Comparison of ENCODE assay signal across 10 cellular contexts in genomic region chr7:44324204-44325126, GRCh38. TPM values are rescaled to one million over a fixed set of nuclear protein-coding genes. Genes with fewer than 3 reads are reported as not detected.
DNase-seq lines count a peak whose midpoint lies in the region; ATAC-seq and TF ChIP-seq lines count a peak whose summit lies in the region.
"Had no signal": no experiment of that assay in that cellular context is flagged by ENCODE, and none has a peak within 500 bp of the region (broad histone marks: within the 10 kb centered on the region; RNA-seq: fewer than 3 reads in every experiment).

No MANE protein-coding gene starts in this region.

- POLR2A ChIA-PET in T-cell (lab: Charles Lee) (no interaction called here), GM10248 (lab: Yijun Ruan, JAX) (no interaction called here)

- no peaks in the 10 kb centered on the region for H3K9me3 ChIP-seq in prostate gland

- DNase-seq in DMS 273 (lab: John Stamatoyannopoulos, UW; ENCODE audit: unreplicated experiment) (peak; percentile 71), DMS 273 treated with DMSO at 0.1 percent for 48 hours (lab: John Stamatoyannopoulos, UW) (no peak), T-cell (no peak), cardiac septum (ENCODE audit: low spot score) (peak; percentile 75), prostate gland (ENCODE audit: low spot score) (no peak), GM10248 (ENCODE audit: extremely low spot score) (no peak)
- DNase-seq in NK-92 treated with Interleukin-12 subunit alpha and Interleukin-12 subunit beta, amount 100 ng/mL, for 24 hours (lab: John Stamatoyannopoulos, UW): no peak
- DNase-seq: stimulated activated CD4-positive, alpha-beta T cell treated with anti-CD3 and anti-CD28 coated beads, Interleukin-4, amount 100 ng/mL, for 24 hours had no signal

- peaks cover 0 to 4% (median 0%) of the 10 kb centered on the region in 3 donors for H3K9me3 Mint-ChIP-seq in T-cell

- H3K4me3 ChIP-seq in prostate gland: peak overlapping the region; percentile 28 to 30

- no peak overlapping the region for H3K27ac Mint-ChIP-seq in T-cell

- H3K36me3 ChIP-seq in prostate gland: no peaks in the 10 kb centered on the region

- TF ChIP-seq CTCF in prostate gland (IDR thresholded peaks at IDR 0.05): no peak
- TF ChIP-seq CTCF in GM10248 (IDR thresholded peaks at IDR 0.05; ENCODE audit: control extremely low read depth, extremely low read depth, low read depth, missing control alignments): no peak

- H3K27me3 ChIP-seq in prostate gland (replicated peaks; ENCODE audit: insufficient read depth): no peaks in the 10 kb centered on the region

- peaks cover 28 to 43% of the 10 kb centered on the region in 2 donors for H3K27me3 Mint-ChIP-seq in T-cell

- CTCF ChIA-PET in T-cell (lab: Charles Lee) (no interaction called here), GM10248 (lab: Yijun Ruan, JAX) (no interaction called here)

- no peak overlapping the region for H3K27ac ChIP-seq in prostate gland
- H3K27ac ChIP-seq: 22Rv1 had no signal

- whole genome bisulfite sequencing in prostate gland: 24% methylated on average over 48 of the region's 60 CpGs

- peaks cover 6 to 10% (median 9%) of the 10 kb centered on the region in 3 donors for H3K4me1 Mint-ChIP-seq in T-cell

- ATAC-seq in T-cell (replicated peaks in 1 of 4) (no peak), HG03432 (IDR thresholded peaks at IDR 0.05; ENCODE audit: unreplicated experiment) (no peak)

- intact Hi-C loops in cardiac septum (cut with DNase I): loop anchor here (10.0 kb wide), 1 partner anchor 190 kb away; no protein-coding TSS in a partner anchor
- intact Hi-C loops in prostate gland (cut with DNase I): no loop called here

- H3K36me3 Mint-ChIP-seq in T-cell: no peaks in the 10 kb centered on the region

- TF ChIP-seq POLR2A in prostate gland (IDR thresholded peaks at IDR 0.05): no peak

- H3K4me3 Mint-ChIP-seq in T-cell: peak overlapping the region in 2 of 3 donors; percentile 37 to 58

- no peaks in the 10 kb centered on the region for H3K4me1 ChIP-seq in prostate gland (replicated peaks)

RNA-seq across cellular contexts. Expression of gene CAMK2B, which starts 0.9 kb away (rescaled TPM):
- under 1 TPM in 1 of 5 donors, not detected in 4; 0.35 TPM for total RNA-seq in T-cell
- 149 TPM for total RNA-seq in cardiac septum
- total RNA-seq in prostate gland: 10 to 100 TPM in 1 of 2 donors, 1 to 10 TPM in 1; 5.7 to 16.9 TPM

Comparison
In these comparisons a context has a peak if more than half of its experiments do, and no peak if none do; other contexts are left out.
1. DNase-seq: peak in DMS 273 (single experiment) and cardiac septum (single experiment); none in DMS 273 treated with DMSO at 0.1 percent for 48 hours (single experiment), T-cell (0 of 34), prostate gland (single experiment), NK-92 treated with Interleukin-12 subunit alpha and Interleukin-12 subunit beta, amount 100 ng/mL, for 24 hours (single experiment) and GM10248 (single experiment).